9 cellular contexts compared by ENCODE assay signal in the genomic region with DNA sequence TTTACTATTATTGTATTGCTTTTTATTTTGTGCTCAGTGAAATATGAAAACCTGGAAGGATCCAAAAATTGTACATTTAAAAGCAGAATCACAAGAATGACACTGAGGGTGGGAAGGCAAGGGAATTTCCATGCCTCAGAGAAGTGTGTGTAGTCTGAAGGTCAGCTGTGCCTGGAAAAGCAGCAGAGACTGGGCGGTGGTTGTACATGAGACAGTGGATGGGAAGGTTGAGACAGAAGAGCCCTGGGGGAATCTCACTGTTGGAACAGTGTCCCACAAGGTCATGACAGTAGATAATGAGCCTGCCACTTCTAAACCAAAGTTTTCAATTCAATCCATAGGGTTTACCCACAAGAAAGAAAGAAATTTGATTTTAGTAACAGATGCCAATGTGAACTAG.
"Had no signal": no experiment of that assay in that cellular context is flagged by ENCODE, and none has a peak within 500 bp of the region (broad histone marks: within the 10 kb centered on the region; RNA-seq: fewer than 3 reads in every experiment).

No MANE protein-coding gene starts in this region.

- H3K4me3 ChIP-seq: GM23338, HAP-1 had no signal

- H2AFZ ChIP-seq: GM23338 had no signal

- ATAC-seq: GM23338, HCT116 had no signal

- H3K9ac ChIP-seq: KMS-11 had no signal

- H3K9me3 ChIP-seq: HAP-1 had no signal

- FAIRE-seq: HTR-8/SVneo had no signal

- H3K36me3 ChIP-seq: HAP-1 had no signal

- DNase-seq: H7, HFFc6, IMR-90, KBM-7 had no signal

- H3K4me2 ChIP-seq: GM23338, KMS-11 had no signal

- H3K4me1 ChIP-seq: HAP-1 had no signal

- H3K27ac ChIP-seq: KMS-11 had no signal
